Comparison of ENCODE assay signal across 19 cellular contexts in genomic region chr6:169911264-169912263, GRCh38.
A peak's percentile ranks its signal among the peaks of the same experiment; 100 is the strongest.
DNase-seq lines count a peak whose midpoint lies in the region; ATAC-seq and TF ChIP-seq lines count a peak whose summit lies in the region.
"Had no signal": no experiment of that assay in that cellular context is flagged by ENCODE, and none has a peak within 500 bp of the region (broad histone marks: within the 10 kb centered on the region; RNA-seq: fewer than 3 reads in every experiment).

No MANE protein-coding gene starts in this region.

- H3K79me2 ChIP-seq in osteoblast (ENCODE audit: insufficient read depth, low read length), result no peaks in the 10 kb centered on the region

- H3K9me3 ChIP-seq in BLaER1 (no peaks in the 10 kb centered on the region), osteoblast (ENCODE audit: low read depth, low read length) (no peaks in the 10 kb centered on the region)
- H3K9me3 ChIP-seq: A549, BE2C had no signal

- H3K36me3 ChIP-seq in BLaER1, result no peaks in the 10 kb centered on the region
- H3K36me3 ChIP-seq in H7 (replicated peaks; ENCODE audit: control insufficient read depth, insufficient read depth, low read length), result no peaks in the 10 kb centered on the region
- H3K36me3 ChIP-seq in osteoblast (ENCODE audit: insufficient read depth, low read length), result no peaks in the 10 kb centered on the region
- H3K36me3 ChIP-seq: BE2C had no signal

- no peak for ATAC-seq in GM18511 (IDR thresholded peaks at IDR 0.05; ENCODE audit: unreplicated experiment)
- ATAC-seq: A549, HCT116 had no signal

- TF ChIP-seq CTCF in coronary artery (IDR thresholded peaks at IDR 0.05) (no peak), osteoblast (IDR thresholded peaks at IDR 0.05; ENCODE audit: extremely low read depth, low read depth, low read length) (no peak)

- H3K9ac ChIP-seq in BLaER1, result peak overlapping the region; percentile 31; the same call in 1 of the 2 replicates

- no peak overlapping the region for H2AFZ ChIP-seq in osteoblast (ENCODE audit: low read length)

- DNase-seq in H7 (peak; percentile 33), coronary artery (ENCODE audit: low spot score) (peak; percentile 66), osteoblast (ENCODE audit: insufficient read length, low spot score, missing footprints) (peak; percentile 77), CD1c-positive myeloid dendritic cell (ENCODE audit: extremely low spot score) (no peak), HPDE6-E6E7 (ENCODE audit: extremely low spot score) (no peak)
- DNase-seq: 8988T; ACHN; BE2C; CD4-positive, alpha-beta T cell; CD8-positive, alpha-beta memory T cell; DMS 273 treated with DMSO at 0.1 percent for 48 hours; DMS79 treated with DMSO at 0.1 percent for 48 hours; GF-D8; GOT3 had no signal

- H3K4me3 ChIP-seq in BLaER1, result no peak overlapping the region
- H3K4me3 ChIP-seq in H7 (ENCODE audit: insufficient read depth, low read depth, low read length), result no peak overlapping the region
- H3K4me3 ChIP-seq in coronary artery, result no peak overlapping the region
- no peak overlapping the region for H3K4me3 ChIP-seq in osteoblast (ENCODE audit: insufficient read depth, low read length)
- H3K4me3 ChIP-seq: A549 had no signal

- H3K27ac ChIP-seq in BLaER1, result peak overlapping the region; percentile 73; the same call in 1 of the 2 replicates
- no peak overlapping the region for H3K27ac ChIP-seq in coronary artery
- no peak overlapping the region for H3K27ac ChIP-seq in osteoblast (ENCODE audit: low read depth, low read length)
- H3K27ac ChIP-seq: A549, C4-2B had no signal

- no peaks in the 10 kb centered on the region for H4K20me1 ChIP-seq in BLaER1
- no peaks in the 10 kb centered on the region for H4K20me1 ChIP-seq in osteoblast (ENCODE audit: insufficient read depth, low read length)

- H3K4me2 ChIP-seq in BLaER1 (peak overlapping the region; percentile 74), osteoblast (ENCODE audit: insufficient read depth, low read length) (no peak overlapping the region)
- H3K4me2 ChIP-seq: A549 had no signal

- H3K4me1 ChIP-seq in BLaER1 (peaks cover 78% of the 10 kb centered on the region), osteoblast (ENCODE audit: insufficient read depth, low read length) (no peaks in the 10 kb centered on the region)
- H3K4me1 ChIP-seq: A549, BE2C had no signal

- H3K27me3 ChIP-seq in BLaER1 (no peaks in the 10 kb centered on the region), H7 (ENCODE audit: control insufficient read depth, insufficient read depth, low read length) (no peaks in the 10 kb centered on the region), osteoblast (ENCODE audit: insufficient read depth, low read length) (no peaks in the 10 kb centered on the region)
- H3K27me3 ChIP-seq: BE2C had no signal

Comparison
In these comparisons a context has a peak if more than half of its experiments do, and no peak if none do; other contexts are left out.
1. DNase-seq: peak in H7 (single experiment), coronary artery (single experiment) and osteoblast (single experiment); none in CD1c-positive myeloid dendritic cell (single experiment) and HPDE6-E6E7 (single experiment).